ENCODE assay signal across 8 cellular contexts in genomic region chr13:46598140-46598819, GRCh38. TPM values are rescaled to one million over a fixed set of nuclear protein-coding genes. Genes with fewer than 3 reads are reported as not detected.
DNase-seq lines count a peak whose midpoint lies in the region; ATAC-seq and TF ChIP-seq lines count a peak whose summit lies in the region.

No MANE protein-coding gene starts in this region.

- H2AFZ ChIP-seq in MM.1S (ENCODE audit: low read length): no peak overlapping the region

- POLR2A ChIA-PET in RWPE1 (lab: Yijun Ruan, JAX; ENCODE audit: low non-redundant PET): no interaction called here

- no peak overlapping the region for H3K9ac ChIP-seq in MM.1S (ENCODE audit: low read length)

- H3K27ac ChIP-seq in MM.1S (ENCODE audit: low read length) (peak overlapping the region; percentile 71; the same call in 1 of the 2 replicates), left lung (peak overlapping the region in 1 of 2 donors; percentile 66), tibial artery (no peak overlapping the region), RWPE1 (no peak overlapping the region)

- ATAC-seq in GM18502 (IDR thresholded peaks at IDR 0.05; ENCODE audit: poor library complexity, unreplicated experiment): peak; percentile 38
- ATAC-seq in GM21576 (IDR thresholded peaks at IDR 0.05; ENCODE audit: unreplicated experiment): peak; percentile 43
- ATAC-seq in mucosa of descending colon: peak; percentile 31
- ATAC-seq in left lung: no peak

- H3K4me3 ChIP-seq in MM.1S (ENCODE audit: low read length) (peak overlapping the region; percentile 14; the same call in 1 of the 2 replicates), mucosa of descending colon (no peak overlapping the region), left lung (no peak overlapping the region), tibial artery (no peak overlapping the region)

- peak overlapping the region; percentile 72; the same call in 1 of the 2 replicates for H3K4me2 ChIP-seq in MM.1S (ENCODE audit: low read depth, low read length)

- no peaks in the 10 kb centered on the region for H4K20me1 ChIP-seq in MM.1S (ENCODE audit: insufficient read depth, low read length)

- H3K9me3 ChIP-seq in MM.1S (replicated peaks; ENCODE audit: insufficient read depth, low read length) (no peaks in the 10 kb centered on the region), mucosa of descending colon (no peaks in the 10 kb centered on the region), left lung (no peaks in the 10 kb centered on the region), tibial artery (no peaks in the 10 kb centered on the region)

- intact Hi-C loops in mucosa of descending colon (cut with DNase I, micrococcal nuclease): no loop called here
- intact Hi-C loops in left lung (cut with DNase I): no loop called here
- intact Hi-C loops in tibial artery (cut with DNase I; ENCODE audit: low total_unique reads): no loop called here

- no peaks in the 10 kb centered on the region for H3K9me2 ChIP-seq in MM.1S (replicated peaks; ENCODE audit: insufficient read depth, low read length)

- peaks cover 17% of the 10 kb centered on the region for H3K4me1 ChIP-seq in MM.1S (ENCODE audit: low read length)
- peaks cover 20% of the 10 kb centered on the region for H3K4me1 ChIP-seq in mucosa of descending colon (ENCODE audit: low read depth)
- peaks cover 0 to 85% of the 10 kb centered on the region in 2 donors for H3K4me1 ChIP-seq in left lung
- peaks cover 0 to 78% (median 58%) of the 10 kb centered on the region in 4 donors for H3K4me1 ChIP-seq in tibial artery

- H3K79me2 ChIP-seq in MM.1S (ENCODE audit: low read length): peaks cover 55% of the 10 kb centered on the region

- CTCF ChIA-PET in RWPE1 (lab: Yijun Ruan, JAX): no interaction called here

- no peaks in the 10 kb centered on the region for H3K27me3 ChIP-seq in MM.1S (replicated peaks; ENCODE audit: insufficient read depth, low read length)
- H3K27me3 ChIP-seq in left lung: no peaks in the 10 kb centered on the region
- H3K27me3 ChIP-seq in tibial artery: no peaks in the 10 kb centered on the region

- H3K36me3 ChIP-seq in MM.1S (replicated peaks; ENCODE audit: insufficient read depth, low read length): no peaks in the 10 kb centered on the region
- no peaks in the 10 kb centered on the region for H3K36me3 ChIP-seq in mucosa of descending colon (ENCODE audit: low read depth)
- no peaks in the 10 kb centered on the region for H3K36me3 ChIP-seq in left lung
- H3K36me3 ChIP-seq in tibial artery: no peaks in the 10 kb centered on the region

- no peak for TF ChIP-seq CTCF in MM.1S (IDR thresholded peaks at IDR 0.05; ENCODE audit: low read length)
- no peak for TF ChIP-seq CTCF in mucosa of descending colon (IDR thresholded peaks at IDR 0.05)
- TF ChIP-seq CTCF in left lung (IDR thresholded peaks at IDR 0.05): no peak
- TF ChIP-seq CTCF in tibial artery (IDR thresholded peaks at IDR 0.05): no peak
- no peak for TF ChIP-seq CTCF in RWPE1 (conservative IDR thresholded peaks at IDR 0.05; ENCODE audit: low read depth)

- H3F3A ChIP-seq in MM.1S (ENCODE audit: insufficient read depth, low read length): peaks cover 12% of the 10 kb centered on the region

- peak; percentile 50 for DNase-seq in MM.1S
- DNase-seq in mucosa of descending colon: no peak
- no peak for DNase-seq in left lung
- no peak for DNase-seq in NCI-H1417 (lab: John Stamatoyannopoulos, UW)
- DNase-seq in tibial artery: no peak
- no peak for DNase-seq in RWPE1 (ENCODE audit: low spot score)

RNA-seq across cellular contexts. Expression of gene LRCH1, which starts 45.3 kb away (rescaled TPM):
- total RNA-seq in mucosa of descending colon (10 to 100 TPM; 13.4 to 44.1 (median 16.1) TPM), left lung (10 to 100 TPM; 16.1 to 17.7 TPM)
